ENCODE assay signal across 23 cellular contexts in genomic region chr3:188151438-188151837, GRCh38. TPM values are rescaled to one million over a fixed set of nuclear protein-coding genes. Genes with fewer than 3 reads are reported as not detected.
DNase-seq lines count a peak whose midpoint lies in the region; ATAC-seq and TF ChIP-seq lines count a peak whose summit lies in the region.
"Had no signal": no experiment of that assay in that cellular context is flagged by ENCODE, and none has a peak within 500 bp of the region (broad histone marks: within the 10 kb centered on the region; RNA-seq: fewer than 3 reads in every experiment).

No MANE protein-coding gene starts in this region.

- intact Hi-C loops in colonic mucosa (cut with DNase I), result loop anchor here (5.0 to 10.0 kb wide), 3 partner anchors 113 to 793 kb away; partner anchors contain the start of gene BCL6

- H3K9ac ChIP-seq in colonic mucosa (ENCODE audit: low read depth in 2 of 2, low read length in 2 of 2), result no peak overlapping the region
- H3K9ac ChIP-seq: neural progenitor cell had no signal

- H3K27me3 ChIP-seq in colonic mucosa (no peaks in the 10 kb centered on the region), muscle layer of duodenum (ENCODE audit: low read depth, low read length) (no peaks in the 10 kb centered on the region)
- H3K27me3 ChIP-seq: dorsolateral prefrontal cortex, neural progenitor cell had no signal

- DNase-seq in AG08396 (ENCODE audit: low spot score) (peak; percentile 36), M059J (ENCODE audit: low read depth) (peak; percentile 69), colonic mucosa (no peak), GOT3 (lab: John Stamatoyannopoulos, UW) (no peak), DMS114 treated with DMSO at 0.1 percent for 48 hours (lab: John Stamatoyannopoulos, UW; ENCODE audit: unreplicated experiment) (no peak)
- DNase-seq: 8988T; activated CD4-positive, CD25-positive, alpha-beta regulatory T cell treated with anti-CD3 and anti-CD28 coated beads, Interleukin-2, amount 50 U/mL, for 72 hours; activated CD8-positive, alpha-beta T cell treated with anti-CD3 and anti-CD28 coated beads for 36 hours; CD4-positive, alpha-beta memory T cell; dorsolateral prefrontal cortex; kidney glomerular epithelial cell; NCI-H1048; NCI-H187 treated with DMSO at 0.1 percent for 48 hours; NCI-H2227 treated with DMSO at 0.1 percent for 48 hours; NCI-H82 had no signal

- H3K4me1 ChIP-seq in colonic mucosa (peaks cover 6% of the 10 kb centered on the region), muscle layer of duodenum (ENCODE audit: control insufficient read depth in 1 of 2, insufficient read depth in 2 of 2, low read length in 2 of 2) (peaks cover 6 to 8% of the 10 kb centered on the region in 2 donors)

- no peak for ATAC-seq in GM19023 (IDR thresholded peaks at IDR 0.05; ENCODE audit: unreplicated experiment)
- ATAC-seq in GM18907 (IDR thresholded peaks at IDR 0.05; ENCODE audit: unreplicated experiment), result no peak
- ATAC-seq: activated CD8-positive, alpha-beta T cell treated with anti-CD3 and anti-CD28 coated beads for 36 hours; sciatic nerve had no signal

- H3K4me3 ChIP-seq in colonic mucosa, result no peak overlapping the region
- H3K4me3 ChIP-seq in muscle layer of duodenum (ENCODE audit: low read depth in 1 of 2, low read length in 2 of 2), result no peak overlapping the region
- H3K4me3 ChIP-seq: dorsolateral prefrontal cortex, lung, neural progenitor cell, thoracic aorta had no signal

- H3K36me3 ChIP-seq in colonic mucosa (no peaks in the 10 kb centered on the region), muscle layer of duodenum (ENCODE audit: control insufficient read depth in 1 of 2, insufficient read depth in 2 of 2, low read length in 2 of 2) (no peaks in the 10 kb centered on the region)
- H3K36me3 ChIP-seq: neural progenitor cell, thoracic aorta had no signal

- no peak for TF ChIP-seq CTCF in colonic mucosa (IDR thresholded peaks at IDR 0.05)

- H3K9me3 ChIP-seq in colonic mucosa (no peaks in the 10 kb centered on the region), muscle layer of duodenum (ENCODE audit: control insufficient read depth in 1 of 2, low read length in 2 of 2) (no peaks in the 10 kb centered on the region)
- H3K9me3 ChIP-seq: thoracic aorta had no signal

- H3K27ac ChIP-seq in colonic mucosa (peak overlapping the region; percentile 94), muscle layer of duodenum (ENCODE audit: low read length) (peak overlapping the region; percentile 69)
- H3K27ac ChIP-seq: dorsolateral prefrontal cortex, neural progenitor cell, RWPE1 had no signal

RNA-seq across cellular contexts. Expression of gene LPP, which starts 2.5 kb away (rescaled TPM):
- total RNA-seq in M059J (2014; rRNA removed; shearing (Covaris generic)), result 23.2 and 32.6 TPM in 2 replicates
- 100 to 1,000 TPM; 170 to 246 TPM for total RNA-seq in colonic mucosa

Comparison
In these comparisons a context has a peak if more than half of its experiments do, and no peak if none do; other contexts are left out.
1. DNase-seq: peak in AG08396 (single experiment) and M059J (single experiment); none in colonic mucosa (single experiment), GOT3 (single experiment) and DMS114 treated with DMSO at 0.1 percent for 48 hours (single experiment).